Comparison of ENCODE assay signal across 19 cellular contexts in the genomic region with DNA sequence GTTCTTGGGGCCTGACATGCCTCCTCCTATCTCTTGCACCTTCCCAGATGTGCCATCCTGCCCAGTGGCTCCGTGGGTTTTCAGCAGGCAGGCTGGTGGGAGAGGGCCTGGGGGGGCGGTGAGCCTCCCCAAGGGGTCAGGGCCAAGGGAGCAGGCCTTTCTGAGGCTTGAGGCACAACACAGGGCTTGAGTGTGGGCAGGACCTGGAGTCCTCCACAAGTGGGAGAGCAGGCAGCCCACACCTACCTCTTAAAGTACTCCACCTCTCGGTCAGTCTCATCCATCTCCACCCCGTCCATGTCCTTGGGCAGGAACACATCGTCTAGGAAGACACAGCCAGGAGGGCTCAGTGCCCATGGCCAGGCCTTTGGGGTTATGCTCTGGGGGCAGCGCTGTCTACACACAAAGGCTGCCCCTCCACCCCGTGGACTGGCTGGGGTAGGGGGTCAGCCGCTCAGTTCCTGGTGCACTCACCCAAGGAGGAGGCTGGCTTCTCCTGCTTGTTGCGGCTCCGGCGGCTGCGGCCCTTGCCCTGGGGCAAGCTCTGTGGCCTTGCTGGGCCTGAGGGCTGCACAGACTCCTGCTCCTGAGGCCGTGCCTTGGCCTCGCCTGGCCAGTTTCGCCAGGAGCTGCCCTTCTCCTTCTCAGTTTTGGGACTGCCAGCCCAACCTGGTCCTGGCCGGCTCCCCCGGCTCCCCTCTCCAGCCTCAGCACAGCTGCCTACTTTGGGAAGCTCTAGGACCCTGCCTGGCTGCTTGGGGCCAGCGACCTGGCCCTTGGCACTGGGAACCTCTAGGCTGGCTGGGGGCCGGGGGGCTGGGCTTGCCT. TPM values are rescaled to one million over a fixed set of nuclear protein-coding genes. Genes with fewer than 3 reads are reported as not detected.
A peak's percentile ranks its signal among the peaks of the same experiment; 100 is the strongest.
DNase-seq lines count a peak whose midpoint lies in the region; ATAC-seq and TF ChIP-seq lines count a peak whose summit lies in the region.
"Had no signal": no experiment of that assay in that cellular context is flagged by ENCODE, and none has a peak within 500 bp of the region (broad histone marks: within the 10 kb centered on the region; RNA-seq: fewer than 3 reads in every experiment).

No MANE protein-coding gene starts in this region.

- peaks cover 12% of the 10 kb centered on the region for H3K79me2 ChIP-seq in mammary epithelial cell (ENCODE audit: insufficient read depth, low read length)

- no peak overlapping the region; the same call in 1 of the 2 replicates for H3K27ac Mint-ChIP-seq in WTC11
- H3K27ac Mint-ChIP-seq: CD4-positive, alpha-beta T cell had no signal

- CTCF ChIA-PET in mammary epithelial cell (lab: Charles Lee; ENCODE audit: low non-redundant PET), result no interaction called here
- CTCF ChIA-PET in WTC11 (lab: Charles Lee), result no interaction called here

- intact Hi-C loops in mammary epithelial cell (cut with micrococcal nuclease) (no loop called here), breast epithelium (cut with DNase I; ENCODE audit: low total_unique reads) (no loop called here), psoas muscle (cut with DNase I) (loop anchor here in 1 of 2 donors (2.0 kb wide), 1 partner anchor 29 kb away; no protein-coding TSS in a partner anchor), aorta (cut with DNase I) (no loop called here), lower leg skin (cut with DNase I; ENCODE audit: low total_unique reads) (no loop called here)

- H3K27me3 Mint-ChIP-seq in WTC11 (ENCODE audit: low read depth), result no peaks in the 10 kb centered on the region
- H3K27me3 Mint-ChIP-seq: CD4-positive, alpha-beta T cell had no signal

- ATAC-seq in WTC11 (no peak), psoas muscle (peak in 1 of 4 donors; percentile 2), aorta (ENCODE audit: low FRiP score) (no peak), HG03354 (IDR thresholded peaks at IDR 0.05; ENCODE audit: poor library complexity, severe bottlenecking, unreplicated experiment) (no peak)

- POLR2A ChIA-PET in WTC11 (lab: Charles Lee), result no interaction called here

- H3K4me1 Mint-ChIP-seq in WTC11, result no peaks in the 10 kb centered on the region

- no peak overlapping the region for H3K4me2 ChIP-seq in mammary epithelial cell (ENCODE audit: insufficient read depth, low read depth, low read length)

- H3K9me3 Mint-ChIP-seq in WTC11, result no peaks in the 10 kb centered on the region
- H3K9me3 Mint-ChIP-seq: CD4-positive, alpha-beta T cell had no signal

- H3K4me3 ChIP-seq in mammary epithelial cell (replicated peaks in 1 of 3; ENCODE audit: insufficient read depth in 1 of 3, low read depth in 2 of 3, low read length in 3 of 3), result no peak overlapping the region
- no peak overlapping the region for H3K4me3 ChIP-seq in breast epithelium
- H3K4me3 ChIP-seq in psoas muscle, result no peak overlapping the region
- no peak overlapping the region for H3K4me3 ChIP-seq in aorta (ENCODE audit: low read length in 2 of 2)
- H3K4me3 ChIP-seq in lower leg skin (ENCODE audit: low read depth, poor library complexity, severe bottlenecking), result no peak overlapping the region

- H3K4me1 ChIP-seq in mammary epithelial cell (ENCODE audit: insufficient read depth, low read length) (peaks cover 5% of the 10 kb centered on the region), breast epithelium (no peaks in the 10 kb centered on the region), psoas muscle (peaks cover 37% of the 10 kb centered on the region), aorta (ENCODE audit: control insufficient read depth in 1 of 2, insufficient read depth in 2 of 2, low read length in 2 of 2) (no peaks in the 10 kb centered on the region)

- H3K27ac ChIP-seq in mammary epithelial cell (ENCODE audit: insufficient read depth, low read depth, low read length), result no peak overlapping the region
- peak overlapping the region in 1 of 2 donors; percentile 12 for H3K27ac ChIP-seq in breast epithelium
- H3K27ac ChIP-seq in psoas muscle, result peak overlapping the region; percentile 80
- no peak overlapping the region for H3K27ac ChIP-seq in aorta (ENCODE audit: low read depth in 1 of 2, low read length in 2 of 2)

- no peak for TF ChIP-seq CTCF in mammary epithelial cell (conservative IDR thresholded peaks at IDR 0.05 in 1 of 2, IDR thresholded peaks at IDR 0.05 in 1 of 2; ENCODE audit: extremely low read depth in 1 of 2, insufficient read depth in 1 of 2, low read depth in 1 of 2, low read length in 2 of 2)
- TF ChIP-seq CTCF in breast epithelium (IDR thresholded peaks at IDR 0.05), result no peak
- TF ChIP-seq CTCF in WTC11 (IDR thresholded peaks at IDR 0.05), result no peak
- no peak for TF ChIP-seq CTCF in psoas muscle (IDR thresholded peaks at IDR 0.05)
- no peak for TF ChIP-seq CTCF in lower leg skin (IDR thresholded peaks at IDR 0.05)

- H3K36me3 ChIP-seq in mammary epithelial cell (ENCODE audit: insufficient read depth, low read length) (peaks cover 15% of the 10 kb centered on the region), breast epithelium (no peaks in the 10 kb centered on the region), psoas muscle (ENCODE audit: insufficient read depth in 1 of 2, low read depth in 1 of 2) (peaks cover 10 to 97% of the 10 kb centered on the region in 2 donors), aorta (ENCODE audit: control insufficient read depth in 1 of 2, insufficient read depth in 2 of 2, low read length in 1 of 2) (peaks cover 3 to 12% of the 10 kb centered on the region in 2 donors)

- no peaks in the 10 kb centered on the region for H3K9me3 ChIP-seq in mammary epithelial cell (replicated peaks; ENCODE audit: insufficient read depth, low read length)
- H3K9me3 ChIP-seq in breast epithelium, result no peaks in the 10 kb centered on the region
- H3K9me3 ChIP-seq in psoas muscle, result no peaks in the 10 kb centered on the region
- no peaks in the 10 kb centered on the region for H3K9me3 ChIP-seq in aorta (ENCODE audit: control insufficient read depth, low read length)

- H2AFZ ChIP-seq in mammary epithelial cell (ENCODE audit: low read depth, low read length), result no peak overlapping the region

- no peak overlapping the region for H3K9ac ChIP-seq in mammary epithelial cell (ENCODE audit: insufficient read depth, low read length)

- DNase-seq in mammary epithelial cell, result no peak
- no peak for DNase-seq in breast epithelium (ENCODE audit: low spot score in 2 of 2)
- no peak for DNase-seq in WTC11 (ENCODE audit: low spot score)
- no peak for DNase-seq in psoas muscle
- peak; percentile 44 to 70 for DNase-seq in aorta
- no peak for DNase-seq in COR-L47 (lab: John Stamatoyannopoulos, UW)
- DNase-seq in lower leg skin (ENCODE audit: low spot score in 2 of 2), result no peak
- DNase-seq: 8988T; CD4-positive, alpha-beta T cell; DMS153; GDM1; HCEC 1CT; KBM-7; NCI-H1105 treated with DMSO at 0.1 percent for 48 hours; NCI-H1694; NCI-H510A; NCI-H774; SIG-M5 had no signal

- H3K4me3 Mint-ChIP-seq in WTC11, result no peak overlapping the region
- H3K4me3 Mint-ChIP-seq: CD4-positive, alpha-beta T cell had no signal

- 92% methylated on average over 13 of the region's 19 CpGs for WGBS in mammary epithelial cell (ENCODE audit: low coverage, missing lambda C conversion rate)
- WGBS in psoas muscle, 3 donors, result 86 to 96% (median 89%) methylated on average over 17 to 19 of the region's 19 CpGs
- 90 to 94% methylated on average over 17 to 19 of the region's 19 CpGs for WGBS in aorta, 2 donors
- 96 to 97% methylated on average over 17 of the region's 19 CpGs for WGBS in lower leg skin, 2 donors

- peaks cover 29% of the 10 kb centered on the region for H3K36me3 Mint-ChIP-seq in WTC11

- BruUV-seq in mammary epithelial cell (replicated peaks; lab: Mats Ljungman, UMichigan), result TSS peak; percentile 20

- dilution Hi-C loops in mammary epithelial cell (cut with HindIII; ENCODE audit: low sequenced_read_pairs), result no loop called here

- TF ChIP-seq POLR2A in breast epithelium (IDR thresholded peaks at IDR 0.05) (no peak), lower leg skin (IDR thresholded peaks at IDR 0.05) (no peak)

- H3K27me3 ChIP-seq in mammary epithelial cell (ENCODE audit: insufficient read depth, low read length), result no peaks in the 10 kb centered on the region
- no peaks in the 10 kb centered on the region for H3K27me3 ChIP-seq in breast epithelium
- H3K27me3 ChIP-seq in psoas muscle (ENCODE audit: insufficient read depth in 3 of 3, low read length in 2 of 3), result no peaks in the 10 kb centered on the region
- no peaks in the 10 kb centered on the region for H3K27me3 ChIP-seq in aorta (ENCODE audit: control insufficient read depth in 1 of 2, insufficient read depth in 2 of 2, low read length in 1 of 2)

- no peaks in the 10 kb centered on the region for H4K20me1 ChIP-seq in mammary epithelial cell (ENCODE audit: insufficient read depth, low read length)

- in situ Hi-C loops in mammary epithelial cell (cut with MboI; ENCODE audit: low sequenced_read_pairs in 2 of 2), result no loop called here

RNA-seq across cellular contexts. Expression of a gene that starts 7.2 kb away (rescaled TPM):
- 10 to 100 TPM; 60.7 to 80.6 TPM for total RNA-seq in mammary epithelial cell
- 115 TPM for polyA plus RNA-seq in mammary epithelial cell
- 79.3 TPM for polyA minus RNA-seq in mammary epithelial cell
- total RNA-seq in breast epithelium, result 100 to 1,000 TPM in 2 of 3 donors, 10 to 100 TPM in 1; 76.0 to 110 (median 103) TPM
- 136 to 156 TPM (median 137 TPM) in 3 replicates for total RNA-seq in WTC11 (2021)
- total RNA-seq in psoas muscle, result 10 to 100 TPM; 37.2 to 41.0 (median 40.2) TPM
- 10 to 100 TPM; 45.6 to 71.6 (median 57.3) TPM for polyA plus RNA-seq in psoas muscle
- total RNA-seq in aorta, result 10 to 100 TPM; 45.0 to 54.9 TPM
- polyA plus RNA-seq in aorta, result 10 to 100 TPM; 46.5 to 95.4 TPM
- 100 to 1,000 TPM in 1 of 4 donors, 10 to 100 TPM in 3; 70.7 to 108 (median 88.6) TPM for total RNA-seq in lower leg skin

RNA-seq across cellular contexts. Expression of a gene that starts 14.3 kb away (rescaled TPM):
- total RNA-seq in mammary epithelial cell (1 to 10 TPM; 4.3 to 4.7 TPM), breast epithelium (1 to 10 TPM; 1.6 to 7.2 (median 6.6) TPM), WTC11 (2021) (9.0 to 9.9 TPM (median 9.0 TPM) in 3 replicates), psoas muscle (1 to 10 TPM; 2.4 to 5.4 (median 3.1) TPM), aorta (10 to 100 TPM; 15.0 to 21.6 TPM), lower leg skin (1 to 10 TPM; 1.5 to 4.0 (median 2.0) TPM)
- polyA plus RNA-seq in mammary epithelial cell (1.7 TPM), psoas muscle (1 to 10 TPM in 2 of 3 donors, under 1 TPM in 1; 0.44 to 5.0 (median 3.8) TPM), aorta (1 to 10 TPM; 2.7 to 4.4 TPM)
- 2.4 TPM for polyA minus RNA-seq in mammary epithelial cell

RNA-seq across cellular contexts. Expression of a gene that starts 26.5 kb away (rescaled TPM):
- total RNA-seq in mammary epithelial cell (100 to 1,000 TPM; 235 to 259 TPM), breast epithelium (10 to 100 TPM; 17.1 to 61.9 (median 42.6) TPM), WTC11 (2021) (124 to 142 TPM (median 139 TPM) in 3 replicates), psoas muscle (100 to 1,000 TPM; 134 to 221 (median 161) TPM), aorta (100 to 1,000 TPM; 510 to 729 TPM), lower leg skin (10 to 100 TPM; 11.8 to 31.7 (median 23.5) TPM)
- polyA plus RNA-seq in mammary epithelial cell (103 TPM), psoas muscle (100 to 1,000 TPM; 174 to 254 (median 221) TPM), aorta (1,000 to 10,000 TPM in 1 of 2 donors, 100 to 1,000 TPM in 1; 184 to 1,248 TPM)
- polyA minus RNA-seq in mammary epithelial cell, result 95.3 TPM

RNA-seq across cellular contexts. Expression of a gene that starts 30.4 kb away (rescaled TPM):
- total RNA-seq in mammary epithelial cell (10 to 100 TPM; 30.7 to 63.3 TPM), breast epithelium (10 to 100 TPM; 35.4 to 81.5 (median 77.0) TPM), WTC11 (2021) (95.1 to 101 TPM (median 95.6 TPM) in 3 replicates), psoas muscle (10 to 100 TPM; 27.2 to 36.7 (median 30.3) TPM), aorta (100 to 1,000 TPM in 1 of 2 donors, 10 to 100 TPM in 1; 67.5 to 113 TPM), lower leg skin (100 to 1,000 TPM in 1 of 4 donors, 10 to 100 TPM in 3; 57.0 to 128 (median 69.7) TPM)
- polyA plus RNA-seq in mammary epithelial cell (24.7 TPM), psoas muscle (10 to 100 TPM; 26.9 to 31.2 (median 27.0) TPM), aorta (100 to 1,000 TPM in 1 of 2 donors, 10 to 100 TPM in 1; 49.5 to 533 TPM)
- 13.0 TPM for polyA minus RNA-seq in mammary epithelial cell

RNA-seq across cellular contexts. Expression of a gene that starts 50.5 kb away (rescaled TPM):
- total RNA-seq in mammary epithelial cell (100 to 1,000 TPM in 1 of 2 donors, 10 to 100 TPM in 1; 80.3 to 107 TPM), breast epithelium (10 to 100 TPM; 30.7 to 94.6 (median 61.3) TPM), WTC11 (2021) (267 to 288 TPM (median 269 TPM) in 3 replicates), psoas muscle (10 to 100 TPM; 17.7 to 28.4 (median 24.3) TPM), aorta (100 to 1,000 TPM in 1 of 2 donors, 10 to 100 TPM in 1; 66.3 to 140 TPM), lower leg skin (10 to 100 TPM; 14.0 to 65.5 (median 27.6) TPM)
- polyA plus RNA-seq in mammary epithelial cell (35.0 TPM), psoas muscle (10 to 100 TPM in 2 of 3 donors, 1 to 10 TPM in 1; 8.1 to 20.8 (median 20.1) TPM), aorta (10 to 100 TPM; 23.7 to 68.9 TPM)
- 42.0 TPM for polyA minus RNA-seq in mammary epithelial cell

Comparison
In these comparisons a context has a peak if more than half of its experiments do, and no peak if none do; other contexts are left out.
1. DNase-seq: peak in aorta (2 of 2); none in mammary epithelial cell (single experiment), breast epithelium (0 of 2), WTC11 (single experiment), psoas muscle (0 of 2), COR-L47 (single experiment) and lower leg skin (0 of 2).